In the genomic region with DNA sequence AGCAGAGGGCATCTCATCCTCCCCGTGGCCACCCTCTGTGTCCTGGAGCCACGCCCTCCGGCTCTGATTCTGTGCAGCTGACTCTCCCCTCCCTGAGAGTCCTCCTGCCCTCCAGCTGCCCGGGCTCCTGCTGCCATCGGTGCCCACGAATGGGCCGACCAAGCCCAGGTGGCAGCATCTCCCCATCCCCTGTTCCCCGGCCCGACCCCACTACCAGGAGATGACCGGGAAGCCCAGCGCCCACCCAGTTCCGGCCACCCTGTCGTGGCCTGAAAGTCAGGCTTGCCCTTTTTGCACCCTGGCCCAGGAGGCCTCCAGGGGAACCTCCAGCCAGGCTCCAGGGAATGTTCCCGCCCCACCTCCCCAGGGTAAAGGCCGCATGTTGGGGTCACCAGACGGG, we compare ENCODE assay signal across 19 cellular contexts. TPM values are rescaled to one million over a fixed set of nuclear protein-coding genes. Genes with fewer than 3 reads are reported as not detected.
"Had no signal": no experiment of that assay in that cellular context is flagged by ENCODE, and none has a peak within 500 bp of the region (broad histone marks: within the 10 kb centered on the region; RNA-seq: fewer than 3 reads in every experiment).

No MANE protein-coding gene starts in this region.

RNA-seq across cellular contexts. Expression of gene TBC1D3E, which starts 7.1 kb away (rescaled TPM):
- total RNA-seq: chondrocyte, esophagus mucosa, fibroblast of lung, glomerular endothelial cell, heart right ventricle, left lung, lung, ovary, prostate gland, renal cortical epithelial cell, skeletal muscle tissue, spleen, suprapubic skin, thyroid gland, upper lobe of left lung, vagina had no signal
- polyA plus RNA-seq: fibroblast of lung; lung; naive thymus-derived CD4-positive, alpha-beta T cell; neural cell; ovary had no signal

RNA-seq across cellular contexts. Expression of gene TBC1D3, which starts 57.5 kb away (rescaled TPM):
- total RNA-seq: chondrocyte, esophagus mucosa, fibroblast of lung, frontal cortex, glomerular endothelial cell, left lung, lung, ovary, prostate gland, renal cortical epithelial cell, skeletal muscle tissue, spleen, suprapubic skin, thyroid gland, upper lobe of left lung, vagina had no signal
- polyA plus RNA-seq: fibroblast of lung; lung; naive thymus-derived CD4-positive, alpha-beta T cell; neural cell; ovary; spleen had no signal
